22 cellular contexts compared by ENCODE assay signal in genomic region chr2:143530753-143531152, GRCh38.
A peak's percentile ranks its signal among the peaks of the same experiment; 100 is the strongest.
DNase-seq lines count a peak whose midpoint lies in the region; ATAC-seq, FAIRE-seq and TF ChIP-seq lines count a peak whose summit lies in the region.
"Had no signal": no experiment of that assay in that cellular context is flagged by ENCODE, and none has a peak within 500 bp of the region (broad histone marks: within the 10 kb centered on the region; RNA-seq: fewer than 3 reads in every experiment).

No MANE protein-coding gene starts in this region.

- DNase-seq in NCI-H748 (lab: John Stamatoyannopoulos, UW; ENCODE audit: unreplicated experiment) (peak; percentile 52), NCI-H748 treated with DMSO at 0.1 percent for 48 hours (lab: John Stamatoyannopoulos, UW) (no peak), GM19239 (ENCODE audit: insufficient read length, low spot score) (no peak), foreskin melanocyte (peak; percentile 49), anterior cingulate cortex (lab: John Stamatoyannopoulos, UW) (no peak)
- DNase-seq: activated CD4-positive, alpha-beta T cell treated with anti-CD3 and anti-CD28 coated beads, Interleukin-2, amount 50 U/mL, for 48 hours; activated effector memory CD4-positive, alpha-beta T cell treated with anti-CD3 and anti-CD28 coated beads, Interleukin-2, amount 50 U/mL, for 16 hours; adrenal gland; C1 segment of cervical spinal cord; immature natural killer cell; KG1; left ventricle myocardium superior; mucosa of descending colon; MV-4-11; NCI-H187; NCI-H446 treated with DMSO at 0.1 percent for 48 hours; Peyer's patch had no signal

- FAIRE-seq in GM19239 (lab: Jason Lieb, UNC), result peak; percentile 37
- FAIRE-seq: endothelial cell of umbilical vein had no signal

- peak; percentile 38; the same call in 1 of the 3 replicates for ATAC-seq in SK-N-SH treated with all-trans-retinoic acid at 6 μM for 48 hours
- ATAC-seq in HG03571 (IDR thresholded peaks at IDR 0.05; ENCODE audit: unreplicated experiment), result no peak
- ATAC-seq in HG03280 (IDR thresholded peaks at IDR 0.05; ENCODE audit: unreplicated experiment), result no peak
- ATAC-seq: foreskin keratinocyte, left ventricle myocardium superior, mucosa of descending colon had no signal

TF ChIP-seq in SK-N-SH treated with all-trans-retinoic acid at 6 μM for 48 hours, 23 proteins besides CTCF, POLR2A, EP300 and RAD21:
- TF ChIP-seq ZNF70 (CRISPR knock-in tag; IDR thresholded peaks at IDR 0.05) (peak; percentile 82), ZFP3 (CRISPR knock-in tag; IDR thresholded peaks at IDR 0.05) (no peak), RARB (CRISPR knock-in tag; IDR thresholded peaks at IDR 0.05) (no peak), CSRNP3 (CRISPR knock-in tag; IDR thresholded peaks at IDR 0.05) (no peak), ZFP30 (CRISPR knock-in tag; IDR thresholded peaks at IDR 0.05) (no peak), TCF4 (CRISPR knock-in tag; IDR thresholded peaks at IDR 0.05; ENCODE audit: borderline replicate concordance) (peak; percentile 40; the same call in 1 of the 2 replicates), ARNTL (CRISPR knock-in tag; IDR thresholded peaks at IDR 0.05; ENCODE audit: borderline replicate concordance, low read depth) (no peak), TSHZ2 (CRISPR knock-in tag; IDR thresholded peaks at IDR 0.05) (0 out of 2 replicates have a peak, but pooled peaks have one; percentile 25)

Comparison
In these comparisons a context has a peak if more than half of its experiments do, and no peak if none do; other contexts are left out.
1. DNase-seq: peak in NCI-H748 (single experiment) and foreskin melanocyte (single experiment); none in NCI-H748 treated with DMSO at 0.1 percent for 48 hours (single experiment), GM19239 (single experiment) and anterior cingulate cortex (0 of 58).